In genomic region chr2:226977775-226978190, GRCh38 we compare ENCODE assay signal across 11 cellular contexts.
DNase-seq lines count a peak whose midpoint lies in the region; ATAC-seq and TF ChIP-seq lines count a peak whose summit lies in the region.
"Had no signal": no experiment of that assay in that cellular context is flagged by ENCODE, and none has a peak within 500 bp of the region (broad histone marks: within the 10 kb centered on the region; RNA-seq: fewer than 3 reads in every experiment).

No MANE protein-coding gene starts in this region.

- BruUV-seq in HCT116 (replicated peaks; lab: Mats Ljungman, UMichigan), result no TSS peak

- intact Hi-C loops in HCT116 (cut with micrococcal nuclease) (no loop called here), mucosa of descending colon (cut with DNase I, micrococcal nuclease) (no loop called here), tibial artery (cut with DNase I; ENCODE audit: low total_unique reads) (no loop called here)

- H4K20me1 ChIP-seq in HCT116 (ENCODE audit: insufficient read depth), result no peaks in the 10 kb centered on the region

- RAD21 ChIA-PET in HCT116 (lab: Charles Lee; ENCODE audit: low non-redundant PET in 1 of 2, low total read pairs in 2 of 2, uncharacterized antibody in 2 of 2, unreplicated experiment in 2 of 2), result no interaction called here

- no peak overlapping the region for H3K4me3 ChIP-seq in HCT116 (replicated peaks in 1 of 2; ENCODE audit: low read depth in 1 of 2, low read length in 2 of 2)
- no peak overlapping the region for H3K4me3 ChIP-seq in cardiac fibroblast (replicated peaks in 1 of 2; ENCODE audit: low read depth in 2 of 2, low read length in 2 of 2)
- no peak overlapping the region for H3K4me3 ChIP-seq in mucosa of descending colon
- H3K4me3 ChIP-seq in tibial artery, result no peak overlapping the region

- H3K4me1 ChIP-seq in HCT116 (ENCODE audit: control insufficient read depth in 1 of 2, insufficient read depth in 2 of 2, low read length in 2 of 2) (peaks cover 52 to 57% of the 10 kb centered on the region in 2 experiments), mucosa of descending colon (ENCODE audit: low read depth) (no peaks in the 10 kb centered on the region), tibial artery (no peaks in the 10 kb centered on the region)

- POLR2A ChIA-PET in HCT116 (lab: Charles Lee), result no interaction called here

- H3K9me2 ChIP-seq in HCT116 (ENCODE audit: insufficient read depth), result no peaks in the 10 kb centered on the region

- ATAC-seq in HCT116 (peak; percentile 69), mucosa of descending colon (no peak)

- H3K4me2 ChIP-seq in HCT116 (ENCODE audit: low read length), result peak overlapping the region; percentile 45

- no peak overlapping the region for H3K9ac ChIP-seq in HCT116 (ENCODE audit: low read length)

- TF ChIP-seq CTCF in HCT116 (IDR thresholded peaks at IDR 0.05 in 2 of 3, conservative IDR thresholded peaks at IDR 0.05 in 1 of 3; ENCODE audit: borderline replicate concordance in 1 of 3, insufficient read depth in 1 of 3, low read depth in 2 of 3, low read length in 2 of 3) (no peak), cardiac fibroblast (IDR thresholded peaks at IDR 0.05; ENCODE audit: low read depth, low read length) (no peak), mucosa of descending colon (IDR thresholded peaks at IDR 0.05) (no peak), tibial artery (IDR thresholded peaks at IDR 0.05) (no peak)

- CTCF ChIA-PET in HCT116 (lab: Charles Lee), result no interaction called here

- H3K27ac ChIP-seq in HCT116 (ENCODE audit: low read depth, low read length) (peak overlapping the region; percentile 81), tibial artery (no peak overlapping the region)

- H3K36me3 ChIP-seq in HCT116 (ENCODE audit: control insufficient read depth in 1 of 2, insufficient read depth in 2 of 2, low read length in 2 of 2), result no peaks in the 10 kb centered on the region
- no peaks in the 10 kb centered on the region for H3K36me3 ChIP-seq in mucosa of descending colon (ENCODE audit: low read depth)
- no peaks in the 10 kb centered on the region for H3K36me3 ChIP-seq in tibial artery

- no peaks in the 10 kb centered on the region for H3K9me3 ChIP-seq in HCT116 (ENCODE audit: control insufficient read depth in 1 of 2, insufficient read depth in 1 of 2, low read depth in 1 of 2, low read length in 2 of 2)
- H3K9me3 ChIP-seq in mucosa of descending colon, result no peaks in the 10 kb centered on the region
- no peaks in the 10 kb centered on the region for H3K9me3 ChIP-seq in tibial artery

- no peak for TF ChIP-seq POLR2A in HCT116 (IDR thresholded peaks at IDR 0.05; ENCODE audit: borderline replicate concordance, extremely low read depth, insufficient read depth, insufficient read length)

- TF ChIP-seq RAD21 in HCT116 (IDR thresholded peaks at IDR 0.05; ENCODE audit: low read depth), result no peak

- H3K27me3 ChIP-seq in HCT116 (ENCODE audit: insufficient read depth, low read length) (no peaks in the 10 kb centered on the region), tibial artery (no peaks in the 10 kb centered on the region)

- H2AFZ ChIP-seq in HCT116 (ENCODE audit: low read depth, low read length, poor library complexity, severe bottlenecking), result no peak overlapping the region

- DNase-seq in HCT116 (ENCODE audit: low read depth, low spot score) (no peak), NCI-H1105 treated with DMSO at 0.1 percent for 48 hours (lab: John Stamatoyannopoulos, UW) (peak; percentile 75), cardiac fibroblast (ENCODE audit: low read depth in 2 of 2) (peak; percentile 32 to 60), renal cortical epithelial cell (ENCODE audit: low read depth) (peak; percentile 56), mucosa of descending colon (no peak), tibial artery (no peak), NCI-H2029 (lab: John Stamatoyannopoulos, UW) (no peak)
- DNase-seq: GDM1; H9; NCI-H748 treated with DMSO at 0.1 percent for 48 hours; stimulated activated CD4-positive, alpha-beta T cell treated with anti-CD3 and anti-CD28 coated beads, Interleukin-2, amount 100 ng/mL, for 24 hours had no signal

- no peaks in the 10 kb centered on the region for H3K79me2 ChIP-seq in HCT116 (ENCODE audit: insufficient read depth, low read length)

TF ChIP-seq in HCT116, 20 proteins besides CTCF, POLR2A, EP300 and RAD21:
- TF ChIP-seq ZBTB33 (IDR thresholded peaks at IDR 0.05; ENCODE audit: extremely low read depth, insufficient replicate concordance, low read length) (no peak), SP1 (IDR thresholded peaks at IDR 0.05; ENCODE audit: low read depth) (peak; percentile 22; the same call in 1 of the 2 replicates), SIN3A (IDR thresholded peaks at IDR 0.05; ENCODE audit: low read depth) (peak; percentile 44; the same call in 1 of the 2 replicates), FOSL1 (IDR thresholded peaks at IDR 0.05; ENCODE audit: low read depth) (no peak; the same call in 1 of the 2 replicates), CEBPB (IDR thresholded peaks at IDR 0.05; ENCODE audit: low read depth) (no peak), YY1 (IDR thresholded peaks at IDR 0.05; ENCODE audit: extremely low read depth, insufficient replicate concordance, low read depth, low read length) (no peak), CBX3 (IDR thresholded peaks at IDR 0.05; ENCODE audit: low read depth) (no peak), EZH2phosphoT487 (IDR thresholded peaks at IDR 0.05; ENCODE audit: borderline replicate concordance) (no peak), TCF7L2 (IDR thresholded peaks at IDR 0.05; ENCODE audit: borderline replicate concordance, extremely low read depth, insufficient read depth, insufficient read length) (peak; percentile 87), SRF (IDR thresholded peaks at IDR 0.05; ENCODE audit: low read depth) (no peak), ZNF274 (IDR thresholded peaks at IDR 0.05; ENCODE audit: low read depth, low read length) (no peak), MAX (IDR thresholded peaks at IDR 0.05) (no peak), ELF1 (IDR thresholded peaks at IDR 0.05; ENCODE audit: borderline replicate concordance, low read depth) (no peak), POLR2AphosphoS5 (IDR thresholded peaks at IDR 0.05; ENCODE audit: low read depth, low read length) (no peak), EGR1 (IDR thresholded peaks at IDR 0.05; ENCODE audit: low read depth) (no peak), REST (IDR thresholded peaks at IDR 0.05; ENCODE audit: low read depth) (no peak), ZFX (IDR thresholded peaks at IDR 0.05) (no peak), JUND (IDR thresholded peaks at IDR 0.05) (0 out of 2 replicates have a peak, but pooled peaks have one; percentile 16), ATF3 (IDR thresholded peaks at IDR 0.05) (no peak), EZH2 (IDR thresholded peaks at IDR 0.05) (no peak)
TF ChIP-seq in HCT116: peak in this region for 4.

Comparison
In these comparisons a context has a peak if more than half of its experiments do, and no peak if none do; other contexts are left out.
1. DNase-seq: peak in NCI-H1105 treated with DMSO at 0.1 percent for 48 hours (single experiment), cardiac fibroblast (2 of 2) and renal cortical epithelial cell (single experiment); none in HCT116 (single experiment), mucosa of descending colon (0 of 3), tibial artery (0 of 2) and NCI-H2029 (single experiment).